In the genomic region with DNA sequence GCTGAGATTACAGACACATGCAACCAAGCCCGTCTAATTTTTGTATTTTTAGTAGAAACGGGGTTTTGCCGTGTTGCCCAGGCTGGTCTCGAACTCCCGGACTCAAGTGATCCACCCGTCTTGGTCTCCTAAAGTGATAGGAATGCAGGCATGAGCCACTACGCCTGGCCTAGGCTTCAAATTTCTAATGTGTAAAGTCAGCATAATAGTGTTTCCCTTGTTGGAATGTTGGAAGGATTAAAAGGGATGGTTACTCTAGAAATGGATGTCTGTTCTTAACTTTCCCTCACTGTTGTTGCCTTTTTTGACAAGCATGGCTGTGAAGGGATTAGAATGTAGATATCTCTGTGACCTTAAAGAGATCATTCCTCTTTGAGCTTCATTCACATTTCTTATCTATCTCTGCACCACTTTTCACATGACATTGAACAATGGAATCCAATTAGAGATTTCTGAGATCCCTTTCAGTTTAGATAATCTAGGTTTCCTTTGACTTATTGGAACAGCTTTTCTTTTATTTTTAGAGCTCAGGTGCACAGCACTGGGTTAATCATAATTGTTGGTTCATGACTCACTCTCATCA, we compare ENCODE assay signal across 3 cellular contexts.
TF ChIP-seq lines count a peak whose summit lies in the region.

No MANE protein-coding gene starts in this region.

TF ChIP-seq in A549, 52 proteins besides CTCF, POLR2A, EP300 and RAD21:
- TF ChIP-seq MAZ (IDR thresholded peaks at IDR 0.05; ENCODE audit: borderline replicate concordance, low read depth, low read length), result no peak
- no peak for TF ChIP-seq TP53 (CRISPR knock-in tag; IDR thresholded peaks at IDR 0.05)
- TF ChIP-seq SREBF2 (IDR thresholded peaks at IDR 0.05), result no peak
- peak; percentile 77 for TF ChIP-seq MAFK (IDR thresholded peaks at IDR 0.05; ENCODE audit: partially characterized antibody)
- no peak for TF ChIP-seq HOXA7 (CRISPR knock-in tag; IDR thresholded peaks at IDR 0.05)
- TF ChIP-seq ZFP36 (IDR thresholded peaks at IDR 0.05; ENCODE audit: borderline replicate concordance, partially characterized antibody), result no peak
- TF ChIP-seq, protein P1, sequence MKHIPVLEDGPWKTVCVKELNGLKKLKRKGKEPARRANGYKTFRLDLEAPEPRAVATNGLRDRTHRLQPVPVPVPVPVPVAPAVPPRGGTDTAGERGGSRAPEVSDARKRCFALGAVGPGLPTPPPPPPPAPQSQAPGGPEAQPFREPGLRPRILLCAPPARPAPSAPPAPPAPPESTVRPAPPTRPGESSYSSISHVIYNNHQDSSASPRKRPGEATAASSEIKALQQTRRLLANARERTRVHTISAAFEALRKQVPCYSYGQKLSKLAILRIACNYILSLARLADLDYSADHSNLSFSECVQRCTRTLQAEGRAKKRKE (CRISPR knock-in tag; IDR thresholded peaks at IDR 0.05; ENCODE audit: low read depth), result no peak
- TF ChIP-seq KDM5A (IDR thresholded peaks at IDR 0.05), result no peak

TF ChIP-seq in IMR-90, 13 proteins besides CTCF, POLR2A, EP300 and RAD21:
- TF ChIP-seq MAFK (IDR thresholded peaks at IDR 0.05; ENCODE audit: low read depth, low read length) (peak; percentile 47; the same call in 1 of the 2 replicates), CEBPB (IDR thresholded peaks at IDR 0.05; ENCODE audit: low read depth, low read length) (no peak), SMC3 (IDR thresholded peaks at IDR 0.05; ENCODE audit: low read depth, low read length) (no peak), MXI1 (IDR thresholded peaks at IDR 0.05; ENCODE audit: borderline replicate concordance, low read depth, low read length) (no peak), ELK1 (IDR thresholded peaks at IDR 0.05; ENCODE audit: borderline replicate concordance, low read depth, low read length) (no peak), CHD1 (IDR thresholded peaks at IDR 0.05; ENCODE audit: low read depth, low read length) (no peak), BHLHE40 (IDR thresholded peaks at IDR 0.05; ENCODE audit: low read depth, low read length) (no peak), MAZ (IDR thresholded peaks at IDR 0.05; ENCODE audit: borderline replicate concordance, low read depth, low read length) (no peak)

TF ChIP-seq in K562, 482 proteins besides CTCF, POLR2A, EP300 and RAD21:
- TF ChIP-seq MAFF (IDR thresholded peaks at IDR 0.05; ENCODE audit: low read length) (peak; percentile 51), ZNF316 (IDR thresholded peaks at IDR 0.05) (peak; percentile 83), C11orf30 (IDR thresholded peaks at IDR 0.05; ENCODE audit: low read depth) (peak; percentile 76), MAFG (tag; conservative IDR thresholded peaks at IDR 0.05) (peak; percentile 78)
- TF ChIP-seq, protein P2, sequence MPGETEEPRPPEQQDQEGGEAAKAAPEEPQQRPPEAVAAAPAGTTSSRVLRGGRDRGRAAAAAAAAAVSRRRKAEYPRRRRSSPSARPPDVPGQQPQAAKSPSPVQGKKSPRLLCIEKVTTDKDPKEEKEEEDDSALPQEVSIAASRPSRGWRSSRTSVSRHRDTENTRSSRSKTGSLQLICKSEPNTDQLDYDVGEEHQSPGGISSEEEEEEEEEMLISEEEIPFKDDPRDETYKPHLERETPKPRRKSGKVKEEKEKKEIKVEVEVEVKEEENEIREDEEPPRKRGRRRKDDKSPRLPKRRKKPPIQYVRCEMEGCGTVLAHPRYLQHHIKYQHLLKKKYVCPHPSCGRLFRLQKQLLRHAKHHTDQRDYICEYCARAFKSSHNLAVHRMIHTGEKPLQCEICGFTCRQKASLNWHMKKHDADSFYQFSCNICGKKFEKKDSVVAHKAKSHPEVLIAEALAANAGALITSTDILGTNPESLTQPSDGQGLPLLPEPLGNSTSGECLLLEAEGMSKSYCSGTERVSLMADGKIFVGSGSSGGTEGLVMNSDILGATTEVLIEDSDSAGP (CRISPR knock-in tag; IDR thresholded peaks at IDR 0.05), result no peak
TF ChIP-seq in K562: peak in this region for 4.
